Comparison of ENCODE assay signal across 10 cellular contexts in the genomic region with DNA sequence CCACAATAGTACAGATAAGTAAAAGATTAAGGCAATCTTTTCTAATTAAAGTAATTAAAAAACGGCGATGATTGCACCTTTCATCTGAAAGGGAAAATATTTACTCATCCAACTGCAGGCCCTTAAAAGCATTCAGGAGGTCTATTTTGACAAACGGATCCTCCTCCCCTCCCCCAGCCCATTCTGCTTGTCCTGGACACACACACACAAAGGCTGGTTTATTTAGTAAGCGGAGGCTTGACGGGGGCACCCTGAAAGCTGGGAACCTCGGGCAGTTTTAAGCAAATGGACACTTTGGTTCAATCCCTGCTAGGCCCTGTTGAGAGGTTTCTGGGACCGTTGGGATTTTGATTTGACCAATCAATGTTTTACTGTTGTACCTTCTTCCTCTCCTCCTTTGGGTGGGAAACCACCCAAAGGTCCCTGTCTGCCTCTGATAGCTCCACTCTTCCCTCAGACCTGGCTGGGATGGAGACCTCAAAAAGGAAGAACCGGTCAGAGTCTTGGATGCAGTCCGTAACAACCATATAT.
DNase-seq lines count a peak whose midpoint lies in the region; ATAC-seq and TF ChIP-seq lines count a peak whose summit lies in the region.
"Had no signal": no experiment of that assay in that cellular context is flagged by ENCODE, and none has a peak within 500 bp of the region (broad histone marks: within the 10 kb centered on the region; RNA-seq: fewer than 3 reads in every experiment).

No MANE protein-coding gene starts in this region.

- 22 to 23% methylated on average over 8 to 9 of the region's 9 CpGs for WGBS in body of pancreas, 2 donors
- WGBS in mesodermal cell (ENCODE audit: insufficient coverage in 2 of 2), 2 experiments = 44 to 60% methylated on average over 4 to 6 of the region's 9 CpGs
- 28 to 30% methylated on average over 9 of the region's 9 CpGs for WGBS in tibial nerve, 2 donors

- no peak for TF ChIP-seq EP300 in tibial nerve (IDR thresholded peaks at IDR 0.05)

- no peak for TF ChIP-seq POLR2A in body of pancreas (IDR thresholded peaks at IDR 0.05)
- no peak for TF ChIP-seq POLR2A in tibial nerve (IDR thresholded peaks at IDR 0.05)

- H3K4me3 ChIP-seq in body of pancreas (no peak overlapping the region), mesodermal cell (ENCODE audit: extremely low read depth, insufficient read depth, low read length, poor library complexity, severe bottlenecking) (no peak overlapping the region), tibial nerve (no peak overlapping the region)

- no peak for TF ChIP-seq CTCF in body of pancreas (IDR thresholded peaks at IDR 0.05)
- TF ChIP-seq CTCF in tibial nerve (IDR thresholded peaks at IDR 0.05) = no peak

- H3K27ac ChIP-seq in body of pancreas = peak overlapping the region in 3 of 4 donors; percentile 88 to 90 (median 90)
- H3K27ac ChIP-seq in mesodermal cell (ENCODE audit: low read depth, low read length, severe bottlenecking) = peak overlapping the region; percentile 82
- peak overlapping the region; percentile 82 to 93 (median 86) for H3K27ac ChIP-seq in tibial nerve

- ATAC-seq in body of pancreas = no peak

- H3K4me1 ChIP-seq in body of pancreas (peaks cover 72% of the 10 kb centered on the region), mesodermal cell (ENCODE audit: control insufficient read depth, insufficient read depth, low read length, poor library complexity, severe bottlenecking) (peaks cover 97% of the 10 kb centered on the region), tibial nerve (peaks cover 3 to 99% (median 75%) of the 10 kb centered on the region in 4 donors)

- H3K9me3 ChIP-seq in body of pancreas (no peaks in the 10 kb centered on the region), mesodermal cell (ENCODE audit: control insufficient read depth, low read length) (no peaks in the 10 kb centered on the region), tibial nerve (no peaks in the 10 kb centered on the region)

- H3K27me3 ChIP-seq in body of pancreas (no peaks in the 10 kb centered on the region), tibial nerve (no peaks in the 10 kb centered on the region)

- peak; percentile 90 for DNase-seq in NCI-H146 (lab: John Stamatoyannopoulos, UW)
- DNase-seq in body of pancreas = peak in 1 of 4 donors; percentile 66
- no peak for DNase-seq in tibial nerve (ENCODE audit: low spot score in 2 of 2)
- no peak for DNase-seq in dermis blood vessel endothelial cell
- DNase-seq in germinal center (ENCODE audit: low spot score) = no peak
- no peak for DNase-seq in activated CD4-positive, alpha-beta T cell treated with anti-CD3 and anti-CD28 coated beads, Interleukin-2, amount 50 U/mL, for 4 hours
- DNase-seq: activated CD4-positive, CD25-positive, alpha-beta regulatory T cell; activated naive CD4-positive, alpha-beta T cell treated with anti-CD3 and anti-CD28 coated beads, Interleukin-2, amount 50 U/mL, for 16 hours; DMS79 had no signal

- intact Hi-C loops in body of pancreas (cut with DNase I) = no loop called here

- no peaks in the 10 kb centered on the region for H3K36me3 ChIP-seq in body of pancreas (replicated peaks in 1 of 2; ENCODE audit: insufficient read depth in 1 of 2, low read depth in 2 of 2)
- no peaks in the 10 kb centered on the region for H3K36me3 ChIP-seq in mesodermal cell (ENCODE audit: control insufficient read depth, insufficient read depth, low read length)
- no peaks in the 10 kb centered on the region for H3K36me3 ChIP-seq in tibial nerve
